In genomic region chr16:29814592-29814991, GRCh38 we compare ENCODE assay signal across 9 cellular contexts. TPM values are rescaled to one million over a fixed set of nuclear protein-coding genes. Genes with fewer than 3 reads are reported as not detected.
DNase-seq lines count a peak whose midpoint lies in the region; ATAC-seq lines count a peak whose summit lies in the region.
"Had no signal": no experiment of that assay in that cellular context is flagged by ENCODE, and none has a peak within 500 bp of the region (broad histone marks: within the 10 kb centered on the region; RNA-seq: fewer than 3 reads in every experiment).

No MANE protein-coding gene starts in this region.

- H3K4me1 Mint-ChIP-seq in T-helper 1 cell treated with Interleukin-12 subunit alpha and Interleukin-12 subunit beta and Interleukin-4 antibody, amounts not matched to agents 30 μg/mL and 1 μg/mL, for 36 hours (ENCODE audit: low read depth) = peaks cover 53% of the 10 kb centered on the region
- peaks cover 49% of the 10 kb centered on the region for H3K4me1 Mint-ChIP-seq in activated CD4-positive, alpha-beta memory T cell treated with anti-CD3 and anti-CD28 coated beads for 36 hours (ENCODE audit: low read depth)
- H3K4me1 Mint-ChIP-seq in stimulated activated naive CD8-positive, alpha-beta T cell treated with anti-CD3 and anti-CD28 coated beads, Interleukin-15, amount 100 ng/mL, for 72 hours = peaks cover 88% of the 10 kb centered on the region

- no peak for DNase-seq in T-helper 1 cell
- DNase-seq in activated CD4-positive, alpha-beta memory T cell treated with anti-CD3 and anti-CD28 coated beads for 36 hours = no peak
- no peak for DNase-seq in stimulated activated naive CD8-positive, alpha-beta T cell treated with anti-CD3 and anti-CD28 coated beads, Interleukin-15, amount 100 ng/mL, for 72 hours
- no peak for DNase-seq in activated CD4-positive, CD25-positive, alpha-beta regulatory T cell (lab: John Stamatoyannopoulos, UW)
- no peak for DNase-seq in Ammon's horn (ENCODE audit: low spot score)

- H3K9me3 ChIP-seq in iPS-18a (ENCODE audit: control insufficient read depth, low read depth, low read length) = no peaks in the 10 kb centered on the region

- POLR2A ChIA-PET in activated CD4-positive, alpha-beta memory T cell treated with anti-CD3 and anti-CD28 coated beads for 36 hours (lab: Charles Lee) = interaction anchor here (1.4 kb wide), 1 partner anchor 34 kb away, joined by 5 read pairs; no protein-coding TSS in a partner anchor

- ATAC-seq in stimulated activated naive CD8-positive, alpha-beta T cell treated with anti-CD3 and anti-CD28 coated beads, Interleukin-15, amount 100 ng/mL, for 72 hours = no peak
- ATAC-seq in GM19397 (IDR thresholded peaks at IDR 0.05; ENCODE audit: unreplicated experiment) = no peak

- H3K4me1 ChIP-seq in iPS-18a (ENCODE audit: control insufficient read depth, low read depth, low read length) = peaks cover 29% of the 10 kb centered on the region

- no peaks in the 10 kb centered on the region for H3K9me3 Mint-ChIP-seq in T-helper 1 cell treated with Interleukin-12 subunit alpha and Interleukin-12 subunit beta and Interleukin-4 antibody, amounts not matched to agents 30 μg/mL and 1 μg/mL, for 36 hours
- no peaks in the 10 kb centered on the region for H3K9me3 Mint-ChIP-seq in activated CD4-positive, alpha-beta memory T cell treated with anti-CD3 and anti-CD28 coated beads for 36 hours
- H3K9me3 Mint-ChIP-seq in stimulated activated naive CD8-positive, alpha-beta T cell treated with anti-CD3 and anti-CD28 coated beads, Interleukin-15, amount 100 ng/mL, for 72 hours = no peaks in the 10 kb centered on the region

- peaks cover 11% of the 10 kb centered on the region for H3K27me3 Mint-ChIP-seq in T-helper 1 cell treated with Interleukin-12 subunit alpha and Interleukin-12 subunit beta and Interleukin-4 antibody, amounts not matched to agents 30 μg/mL and 1 μg/mL, for 36 hours (ENCODE audit: low read depth)
- H3K27me3 Mint-ChIP-seq in activated CD4-positive, alpha-beta memory T cell treated with anti-CD3 and anti-CD28 coated beads for 36 hours = no peaks in the 10 kb centered on the region
- peaks cover 13% of the 10 kb centered on the region for H3K27me3 Mint-ChIP-seq in stimulated activated naive CD8-positive, alpha-beta T cell treated with anti-CD3 and anti-CD28 coated beads, Interleukin-15, amount 100 ng/mL, for 72 hours

- peaks cover 26% of the 10 kb centered on the region for H3K36me3 Mint-ChIP-seq in T-helper 1 cell treated with Interleukin-12 subunit alpha and Interleukin-12 subunit beta and Interleukin-4 antibody, amounts not matched to agents 30 μg/mL and 1 μg/mL, for 36 hours (ENCODE audit: low read depth)
- H3K36me3 Mint-ChIP-seq in activated CD4-positive, alpha-beta memory T cell treated with anti-CD3 and anti-CD28 coated beads for 36 hours = peaks cover 35% of the 10 kb centered on the region

- peaks cover 21% of the 10 kb centered on the region for H3K36me3 ChIP-seq in iPS-18a (ENCODE audit: control insufficient read depth, low read depth, low read length)

- peak overlapping the region; percentile 70 for H3K4me3 ChIP-seq in iPS-18a (ENCODE audit: low read length)

- peak overlapping the region; percentile 95 for H3K27ac Mint-ChIP-seq in T-helper 1 cell treated with Interleukin-12 subunit alpha and Interleukin-12 subunit beta and Interleukin-4 antibody, amounts not matched to agents 30 μg/mL and 1 μg/mL, for 36 hours
- peak overlapping the region; percentile 90 for H3K27ac Mint-ChIP-seq in activated CD4-positive, alpha-beta memory T cell treated with anti-CD3 and anti-CD28 coated beads for 36 hours
- H3K27ac Mint-ChIP-seq in stimulated activated naive CD8-positive, alpha-beta T cell treated with anti-CD3 and anti-CD28 coated beads, Interleukin-15, amount 100 ng/mL, for 72 hours = peak overlapping the region in 1 of 2 donors; percentile 65

- peak overlapping the region; percentile 90 for H3K4me3 Mint-ChIP-seq in T-helper 1 cell treated with Interleukin-12 subunit alpha and Interleukin-12 subunit beta and Interleukin-4 antibody, amounts not matched to agents 30 μg/mL and 1 μg/mL, for 36 hours
- H3K4me3 Mint-ChIP-seq in activated CD4-positive, alpha-beta memory T cell treated with anti-CD3 and anti-CD28 coated beads for 36 hours = peak overlapping the region; percentile 98
- peak overlapping the region; percentile 92 for H3K4me3 Mint-ChIP-seq in stimulated activated naive CD8-positive, alpha-beta T cell treated with anti-CD3 and anti-CD28 coated beads, Interleukin-15, amount 100 ng/mL, for 72 hours

- peak overlapping the region; percentile 82 for H3K9ac ChIP-seq in iPS-18a (ENCODE audit: low read length)

- CTCF ChIA-PET in activated CD4-positive, alpha-beta memory T cell treated with anti-CD3 and anti-CD28 coated beads for 36 hours (lab: Charles Lee) = no interaction called here

- no peak overlapping the region for H3K27ac ChIP-seq in iPS-18a (ENCODE audit: low read length)

- no peaks in the 10 kb centered on the region for H3K27me3 ChIP-seq in iPS-18a (ENCODE audit: control insufficient read depth, insufficient read depth, low read length)

- intact Hi-C loops in activated CD4-positive, alpha-beta memory T cell treated with anti-CD3 and anti-CD28 coated beads for 36 hours (cut with micrococcal nuclease) = no loop called here

RNA-seq across cellular contexts. Expression of gene PAGR1, which starts 1.4 kb away (rescaled TPM):
- 10 to 100 TPM; 21.9 to 24.0 TPM for total RNA-seq in activated CD4-positive, alpha-beta memory T cell treated with anti-CD3 and anti-CD28 coated beads for 36 hours

RNA-seq across cellular contexts. Expression of gene PRRT2, which starts 2.6 kb away (rescaled TPM):
- 1 to 10 TPM in 1 of 2 experiments, under 1 TPM in 1; 1.00 to 2.6 TPM for total RNA-seq in activated CD4-positive, alpha-beta memory T cell treated with anti-CD3 and anti-CD28 coated beads for 36 hours
- total RNA-seq: SK-MEL-5 had no signal

RNA-seq across cellular contexts. Expression of gene MVP, which starts 5.7 kb away (rescaled TPM):
- 100 to 1,000 TPM; 149 to 156 TPM for total RNA-seq in activated CD4-positive, alpha-beta memory T cell treated with anti-CD3 and anti-CD28 coated beads for 36 hours

RNA-seq across cellular contexts. Expression of gene MAZ, which starts 8.3 kb away (rescaled TPM):
- total RNA-seq in activated CD4-positive, alpha-beta memory T cell treated with anti-CD3 and anti-CD28 coated beads for 36 hours = 100 to 1,000 TPM; 227 to 242 TPM

RNA-seq across cellular contexts. Expression of gene KIF22, which starts 24.0 kb away (rescaled TPM):
- total RNA-seq in activated CD4-positive, alpha-beta memory T cell treated with anti-CD3 and anti-CD28 coated beads for 36 hours = 100 to 1,000 TPM; 174 to 180 TPM
